ENCODE assay signal across 30 cellular contexts in the genomic region with DNA sequence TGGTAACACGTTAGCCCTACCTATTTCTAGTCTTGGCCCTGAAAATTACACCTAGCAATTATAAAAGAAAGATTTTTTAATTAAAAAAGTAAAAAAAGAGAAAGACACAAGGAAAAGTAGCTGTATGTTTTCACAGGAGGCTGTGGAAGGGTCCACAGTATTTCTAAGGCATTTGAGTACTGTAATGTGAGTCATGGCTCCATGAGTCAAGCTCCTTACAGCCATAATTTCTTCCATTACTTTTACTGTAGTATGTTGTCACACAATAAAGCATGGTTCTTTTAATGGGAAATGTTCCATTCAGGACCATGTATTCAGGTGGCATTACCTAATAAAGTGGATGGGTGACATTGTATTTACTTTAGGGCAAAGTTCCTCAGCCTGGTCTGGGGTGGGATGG.
DNase-seq lines count a peak whose midpoint lies in the region; ATAC-seq and TF ChIP-seq lines count a peak whose summit lies in the region.
"Had no signal": no experiment of that assay in that cellular context is flagged by ENCODE, and none has a peak within 500 bp of the region (broad histone marks: within the 10 kb centered on the region; RNA-seq: fewer than 3 reads in every experiment).

No MANE protein-coding gene starts in this region.

- H3K9me3 ChIP-seq in AG04450 (ENCODE audit: control insufficient read depth, insufficient read depth, low read length), result no peaks in the 10 kb centered on the region
- no peaks in the 10 kb centered on the region for H3K9me3 ChIP-seq in endodermal cell (ENCODE audit: control insufficient read depth, low read length)
- H3K9me3 ChIP-seq: A549; BLaER1 treated with 17β-estradiol and CSF1 and Interleukin-3, amounts not matched to agents 10 nM and 100 nM; Caco-2; colonic mucosa; heart right ventricle; left lung; SK-N-SH had no signal

- no peak for TF ChIP-seq CTCF in AG04450 (IDR thresholded peaks at IDR 0.05; ENCODE audit: low read depth, low read length)
- TF ChIP-seq CTCF in foreskin keratinocyte (conservative IDR thresholded peaks at IDR 0.05), result no peak
- TF ChIP-seq CTCF in endodermal cell (conservative IDR thresholded peaks at IDR 0.05), result no peak

- H3K4me3 ChIP-seq in AG04450 (ENCODE audit: low read depth, low read length) (no peak overlapping the region), endodermal cell (ENCODE audit: low read length) (no peak overlapping the region)
- H3K4me3 ChIP-seq: A549; BLaER1 treated with 17β-estradiol and CSF1 and Interleukin-3, amounts not matched to agents 10 nM and 100 nM; colonic mucosa; heart right ventricle; left lung; skin epidermis had no signal

- H3K27me3 Mint-ChIP-seq in endodermal cell (ENCODE audit: insufficient read depth), result no peaks in the 10 kb centered on the region
- H3K27me3 Mint-ChIP-seq: activated CD4-positive, alpha-beta T cell treated with anti-CD3 and anti-CD28 coated beads for 36 hours; naive thymus-derived CD8-positive, alpha-beta T cell; T-helper 17 cell had no signal

- H3K27me3 ChIP-seq in AG04450 (ENCODE audit: control insufficient read depth, insufficient read depth, low read length), result no peaks in the 10 kb centered on the region
- no peaks in the 10 kb centered on the region for H3K27me3 ChIP-seq in foreskin keratinocyte
- no peaks in the 10 kb centered on the region for H3K27me3 ChIP-seq in endodermal cell (ENCODE audit: control insufficient read depth, insufficient read depth, low read length, poor library complexity, severe bottlenecking)
- H3K27me3 ChIP-seq: BLaER1 treated with 17β-estradiol and CSF1 and Interleukin-3, amounts not matched to agents 10 nM and 100 nM; colonic mucosa; heart right ventricle; left lung had no signal

- H3K9me3 Mint-ChIP-seq in endodermal cell, result no peaks in the 10 kb centered on the region

- H3K4me1 ChIP-seq in foreskin keratinocyte, result no peaks in the 10 kb centered on the region
- no peaks in the 10 kb centered on the region for H3K4me1 ChIP-seq in endodermal cell (ENCODE audit: control insufficient read depth, insufficient read depth, low read length)
- H3K4me1 ChIP-seq: A549, Caco-2, colonic mucosa, heart right ventricle, left lung had no signal

- H3K27ac ChIP-seq in AG04450 (ENCODE audit: low read depth, low read length) (no peak overlapping the region), foreskin keratinocyte (no peak overlapping the region), endodermal cell (ENCODE audit: low read depth, low read length) (no peak overlapping the region)
- H3K27ac ChIP-seq: A549; BLaER1 treated with 17β-estradiol and CSF1 and Interleukin-3, amounts not matched to agents 10 nM and 100 nM; colonic mucosa; heart right ventricle; left lung; RWPE1; skin epidermis had no signal

- POLR2A ChIA-PET in AG04450 (lab: Yijun Ruan, JAX), result no interaction called here

- no peaks in the 10 kb centered on the region for H3K36me3 ChIP-seq in endodermal cell (ENCODE audit: control insufficient read depth, insufficient read depth, low read length)
- H3K36me3 ChIP-seq: BLaER1 treated with 17β-estradiol and CSF1 and Interleukin-3, amounts not matched to agents 10 nM and 100 nM; colonic mucosa; heart right ventricle; left lung had no signal

- peak; percentile 96 for ATAC-seq in foreskin keratinocyte
- ATAC-seq: A549; activated CD4-positive, alpha-beta T cell treated with anti-CD3 and anti-CD28 coated beads for 36 hours; heart right ventricle; left lung; naive thymus-derived CD8-positive, alpha-beta T cell; T-helper 17 cell had no signal

- H3K9ac ChIP-seq in endodermal cell (ENCODE audit: extremely low read depth, low read length, poor library complexity, severe bottlenecking), result no peak overlapping the region
- H3K9ac ChIP-seq: BLaER1 treated with 17β-estradiol and CSF1 and Interleukin-3, amounts not matched to agents 10 nM and 100 nM; SK-N-SH had no signal

- no peak overlapping the region for H3K27ac Mint-ChIP-seq in endodermal cell
- H3K27ac Mint-ChIP-seq: activated CD4-positive, alpha-beta T cell treated with anti-CD3 and anti-CD28 coated beads for 36 hours; HFFc6; naive thymus-derived CD8-positive, alpha-beta T cell; T-helper 17 cell had no signal

- no peak overlapping the region for H3K4me3 Mint-ChIP-seq in endodermal cell
- H3K4me3 Mint-ChIP-seq: activated CD4-positive, alpha-beta T cell treated with anti-CD3 and anti-CD28 coated beads for 36 hours; HFFc6; naive thymus-derived CD8-positive, alpha-beta T cell; T-helper 17 cell had no signal

- H3K36me3 Mint-ChIP-seq in endodermal cell (ENCODE audit: low read depth), result no peaks in the 10 kb centered on the region
- H3K36me3 Mint-ChIP-seq: naive thymus-derived CD8-positive, alpha-beta T cell had no signal

- DNase-seq in AG04450 (ENCODE audit: low read depth, low spot score), result peak; percentile 13
- DNase-seq in HCEC 1CT, result peak; percentile 75
- peak; percentile 11 for DNase-seq in astrocyte of the hippocampus (ENCODE audit: low read depth, low spot score)
- peak in 1 of 2 donors; percentile 39 for DNase-seq in foreskin keratinocyte
- DNase-seq in AML-193 (lab: John Stamatoyannopoulos, UW), result no peak
- DNase-seq in CD1c-positive myeloid dendritic cell (ENCODE audit: extremely low spot score), result no peak
- no peak for DNase-seq in endodermal cell
- no peak for DNase-seq in RPMI8226
- DNase-seq: activated CD4-positive, alpha-beta T cell treated with anti-CD3 and anti-CD28 coated beads for 36 hours; activated gamma-delta T cell; activated T-cell treated with anti-CD3 and anti-CD28 coated beads, Interleukin-2, amount 50 U/mL, for 1 hour; Caco-2; colonic mucosa; DND-41; heart right ventricle; HFFc6; KBM-7; left lung; midbrain; naive thymus-derived CD8-positive, alpha-beta T cell; NCI-H146; NCI-H526; SK-N-SH; stimulated activated CD4-positive, alpha-beta T cell treated with anti-CD3 and anti-CD28 coated beads, Interleukin-1b, Interleukin-23, amount 100 ng/mL, for 48 hours; substantia nigra; T-helper 17 cell had no signal

- CTCF ChIA-PET in AG04450 (lab: Charles Lee), result no interaction called here

- 89% methylated on average over 1 of the region's 1 CpG; no CpG with 5 or more reads in 1 of the 2 experiments for WGBS in endodermal cell (ENCODE audit: insufficient coverage in 1 of 2, insufficient read length in 1 of 2), 2 experiments

- no peaks in the 10 kb centered on the region for H3K4me1 Mint-ChIP-seq in endodermal cell

Comparison
In these comparisons a context has a peak if more than half of its experiments do, and no peak if none do; other contexts are left out.
1. DNase-seq: peak in AG04450 (single experiment), HCEC 1CT (single experiment) and astrocyte of the hippocampus (single experiment); none in AML-193 (0 of 2), CD1c-positive myeloid dendritic cell (single experiment), endodermal cell (single experiment) and RPMI8226 (single experiment).